ENCODE assay signal across 17 cellular contexts in the genomic region with DNA sequence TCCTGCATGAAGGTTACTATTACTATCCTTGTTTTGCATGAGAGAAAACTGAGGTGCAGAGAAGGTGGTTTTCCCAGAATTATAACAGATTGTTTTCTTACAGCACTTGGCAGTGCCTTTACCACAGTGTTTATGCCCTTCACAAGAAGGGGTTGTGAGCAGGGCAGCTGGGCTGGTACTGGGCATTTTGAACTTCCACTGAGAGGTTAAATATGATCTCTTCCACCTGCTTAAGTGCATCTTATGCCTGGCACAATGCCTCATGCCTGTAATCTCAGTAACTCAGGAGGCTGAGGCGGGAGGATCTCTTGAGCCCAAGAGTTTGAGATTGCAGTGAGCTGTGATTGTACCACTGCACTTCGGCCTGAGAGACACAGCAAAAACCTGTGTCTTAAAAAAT.
"Had no signal": no experiment of that assay in that cellular context is flagged by ENCODE, and none has a peak within 500 bp of the region (broad histone marks: within the 10 kb centered on the region; RNA-seq: fewer than 3 reads in every experiment).

No MANE protein-coding gene starts in this region.

- H3K4me3 ChIP-seq: esophagus muscularis mucosa, gastrocnemius medialis, heart right ventricle, smooth muscle cell, suprapubic skin, thyroid gland had no signal

- ATAC-seq: effector memory CD8-positive, alpha-beta T cell; heart right ventricle; naive thymus-derived CD4-positive, alpha-beta T cell; right cardiac atrium had no signal

- H3K27ac Mint-ChIP-seq: progenitor cell of endocrine pancreas, type B pancreatic cell had no signal

- H3K27me3 ChIP-seq: esophagus muscularis mucosa, gastrocnemius medialis, heart right ventricle, suprapubic skin, thyroid gland had no signal

- DNase-seq: effector memory CD8-positive, alpha-beta T cell; heart right ventricle; hypothalamus; kidney glomerular epithelial cell; mesendoderm; naive thymus-derived CD4-positive, alpha-beta T cell; right cardiac atrium; stimulated activated CD4-positive, alpha-beta T cell treated with anti-CD3 and anti-CD28 coated beads, Interleukin-2, amount 100 ng/mL, for 48 hours; stimulated activated naive CD4-positive, alpha-beta T cell treated with Interleukin-2 at 50 U/mL for 16 hours; thyroid gland had no signal

- H3K27ac ChIP-seq: epithelial cell of prostate, esophagus muscularis mucosa, gastrocnemius medialis, heart right ventricle, suprapubic skin, thyroid gland had no signal

- H3K9me3 Mint-ChIP-seq: effector memory CD8-positive, alpha-beta T cell; naive thymus-derived CD4-positive, alpha-beta T cell; type B pancreatic cell had no signal
